In the genomic region with DNA sequence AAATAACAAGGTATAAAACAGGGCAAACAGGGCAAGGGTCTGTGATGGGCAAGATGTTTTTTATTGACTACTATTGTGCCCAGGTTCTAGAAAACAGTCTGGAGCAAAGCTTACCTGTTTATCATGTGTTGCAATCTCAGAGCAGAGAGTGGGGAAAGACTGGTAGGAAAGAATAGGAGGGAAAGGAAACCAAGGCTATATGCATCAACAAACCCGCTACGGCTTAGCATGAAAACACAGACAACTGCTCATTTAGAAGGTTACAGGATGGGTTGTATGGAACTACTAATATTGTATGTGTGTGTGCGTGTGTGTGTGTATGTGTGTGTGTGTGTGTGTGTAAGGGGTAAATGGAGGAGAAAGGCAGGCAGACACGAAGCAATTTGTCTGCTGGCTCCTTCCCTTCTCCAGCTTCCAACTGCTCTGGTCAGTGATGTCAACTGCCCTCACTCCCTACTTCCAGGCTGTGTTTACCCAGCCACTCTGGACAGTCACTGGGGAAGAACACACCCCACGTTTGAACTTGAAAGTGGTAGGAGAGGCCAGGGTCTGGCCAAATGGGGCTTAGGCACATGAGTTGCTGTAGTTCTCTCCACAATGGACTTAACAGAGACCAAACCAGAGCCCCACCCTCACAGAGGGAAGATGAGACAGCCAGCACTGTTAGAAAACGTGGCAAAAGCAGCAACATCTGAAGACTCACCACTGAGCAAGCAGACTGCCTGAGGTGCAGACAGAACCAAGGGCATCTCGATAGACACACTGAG, we compare ENCODE assay signal across 13 cellular contexts. TPM values are rescaled to one million over a fixed set of nuclear protein-coding genes. Genes with fewer than 3 reads are reported as not detected.
A peak's percentile ranks its signal among the peaks of the same experiment; 100 is the strongest.
DNase-seq lines count a peak whose midpoint lies in the region; ATAC-seq, FAIRE-seq and TF ChIP-seq lines count a peak whose summit lies in the region.
"Had no signal": no experiment of that assay in that cellular context is flagged by ENCODE, and none has a peak within 500 bp of the region (broad histone marks: within the 10 kb centered on the region; RNA-seq: fewer than 3 reads in every experiment).

No MANE protein-coding gene starts in this region.

- H3K36me3 Mint-ChIP-seq in memory B cell = peaks cover 2% of the 10 kb centered on the region
- H3K36me3 Mint-ChIP-seq in activated naive CD4-positive, alpha-beta T cell treated with anti-CD3 and anti-CD28 coated beads for 36 hours (ENCODE audit: low read depth) = no peaks in the 10 kb centered on the region
- H3K36me3 Mint-ChIP-seq in endodermal cell (ENCODE audit: low read depth) = no peaks in the 10 kb centered on the region

- H3K4me3 ChIP-seq in ACC112 (ENCODE audit: low read depth, low read length) = no peak overlapping the region
- H3K4me3 ChIP-seq in H1 (ENCODE audit: extremely low read depth in 1 of 4, insufficient read depth in 2 of 4, low read depth in 3 of 4, low read length in 4 of 4) = no peak overlapping the region
- H3K4me3 ChIP-seq in endodermal cell (ENCODE audit: low read length) = no peak overlapping the region
- H3K4me3 ChIP-seq: spleen had no signal

- ATAC-seq in memory B cell (ENCODE audit: low read depth) (no peak), HG02938 (IDR thresholded peaks at IDR 0.05; ENCODE audit: unreplicated experiment) (no peak)
- ATAC-seq: stimulated activated naive CD8-positive, alpha-beta T cell treated with anti-CD3 and anti-CD28 coated beads, Interleukin-15, Interleukin-2, amounts not matched to agents 100 U/mL and 50 U/mL, for 24 hours; T-helper 17 cell had no signal

- H3K36me3 ChIP-seq in ACC112 (ENCODE audit: insufficient read depth, low read length) (no peaks in the 10 kb centered on the region), H1 (ENCODE audit: control insufficient read depth in 2 of 4, insufficient read depth in 4 of 4, low read length in 3 of 4) (no peaks in the 10 kb centered on the region), endodermal cell (ENCODE audit: control insufficient read depth, insufficient read depth, low read length) (no peaks in the 10 kb centered on the region)
- H3K36me3 ChIP-seq: BE2C, spleen had no signal

- no peak overlapping the region for H3K23ac ChIP-seq in H1 (ENCODE audit: insufficient read length)

- H4K8ac ChIP-seq in H1 (ENCODE audit: extremely low read depth, insufficient read depth, low read length) = no peak overlapping the region

- peak overlapping the region; percentile 54; the same call in 1 of the 2 replicates for H2AK5ac ChIP-seq in H1 (ENCODE audit: low read depth, low read length)

- H3K4me1 ChIP-seq in ACC112 (ENCODE audit: control insufficient read depth, insufficient read depth, low read length, unreplicated experiment) (peaks cover 14% of the 10 kb centered on the region), H1 (replicated peaks in 1 of 4; ENCODE audit: control insufficient read depth in 3 of 4, insufficient read depth in 4 of 4, low read length in 3 of 4) (peaks cover 0 to 8% (median 4%) of the 10 kb centered on the region in 4 experiments; a peak in 5 of 7 replicates), endodermal cell (ENCODE audit: control insufficient read depth, insufficient read depth, low read length) (peaks cover 23% of the 10 kb centered on the region)

- no peak overlapping the region for H4K5ac ChIP-seq in H1 (ENCODE audit: insufficient read length, low read depth, low read length)

- H2BK20ac ChIP-seq in H1 (ENCODE audit: low read length) = no peak overlapping the region; the same call in 1 of the 2 replicates

- CTCF ChIA-PET in H1 (lab: Charles Lee; ENCODE audit: partially characterized antibody) = interaction anchor here (1.3 kb wide), 1 partner anchor 18 kb away, joined by 3 read pairs; no protein-coding TSS in a partner anchor
- CTCF ChIA-PET in activated naive CD4-positive, alpha-beta T cell treated with anti-CD3 and anti-CD28 coated beads for 36 hours (lab: Charles Lee) = interaction anchor here (0.7 kb wide), 1 partner anchor 33 kb away, joined by 3 read pairs; no protein-coding TSS in a partner anchor

- intact Hi-C loops in activated naive CD4-positive, alpha-beta T cell treated with anti-CD3 and anti-CD28 coated beads for 36 hours (cut with micrococcal nuclease) = no loop called here

- peak overlapping the region; percentile 21 for H2AFZ ChIP-seq in ACC112 (ENCODE audit: low read length, unreplicated experiment)
- no peak overlapping the region for H2AFZ ChIP-seq in H1 (ENCODE audit: low read length)

- H3K27ac Mint-ChIP-seq in memory B cell (peak overlapping the region; percentile 36), endodermal cell (no peak overlapping the region)
- H3K27ac Mint-ChIP-seq in activated naive CD4-positive, alpha-beta T cell treated with anti-CD3 and anti-CD28 coated beads for 36 hours = no peak overlapping the region
- H3K27ac Mint-ChIP-seq: T-helper 17 cell had no signal

- H3K9me3 ChIP-seq in H1 (ENCODE audit: insufficient read depth in 2 of 2, low read depth in 1 of 2, low read length in 1 of 2) (no peaks in the 10 kb centered on the region), endodermal cell (ENCODE audit: control insufficient read depth, low read length) (no peaks in the 10 kb centered on the region)
- H3K9me3 ChIP-seq: BE2C, spleen had no signal

- no peaks in the 10 kb centered on the region for H3K79me1 ChIP-seq in H1 (ENCODE audit: low read depth, low read length)

- no peak overlapping the region for H2BK5ac ChIP-seq in H1 (ENCODE audit: low read depth, low read length)

- WGBS in H1 (ENCODE audit: extremely low coverage in 1 of 2, insufficient coverage in 1 of 2, insufficient read length in 1 of 2, insufficient replicate concordance in 2 of 2, low coverage in 1 of 2, low lambda C conversion rate in 2 of 2, missing lambda C conversion rate in 1 of 2), 2 experiments = 84 to 100% methylated on average over 1 to 7 of the region's 7 CpGs
- 79 to 84% methylated on average over 4 to 7 of the region's 7 CpGs for WGBS in endodermal cell (ENCODE audit: insufficient coverage in 1 of 2, insufficient read length in 1 of 2), 2 experiments

- H3K4me2 ChIP-seq in H1 (ENCODE audit: insufficient read depth in 1 of 2, low read depth in 2 of 2, low read length in 2 of 2) = no peak overlapping the region

- no peak overlapping the region for H2BK15ac ChIP-seq in H1 (ENCODE audit: low read length)

- H3K18ac ChIP-seq in H1 (ENCODE audit: extremely low read depth, low read length) = no peak overlapping the region

- H4K91ac ChIP-seq in H1 (replicated peaks; ENCODE audit: insufficient read length, low read length) = peak overlapping the region; percentile 27

- H3K4me3 Mint-ChIP-seq in memory B cell (no peak overlapping the region), endodermal cell (no peak overlapping the region)
- H3K4me3 Mint-ChIP-seq in activated naive CD4-positive, alpha-beta T cell treated with anti-CD3 and anti-CD28 coated beads for 36 hours = no peak overlapping the region
- H3K4me3 Mint-ChIP-seq: T-helper 17 cell had no signal

- no peak overlapping the region for H2BK120ac ChIP-seq in H1 (replicated peaks; ENCODE audit: low read depth, low read length)

- H4K20me1 ChIP-seq in H1 (replicated peaks in 1 of 2; ENCODE audit: control insufficient read depth in 1 of 2, insufficient read depth in 2 of 2, low read length in 2 of 2) = no peaks in the 10 kb centered on the region

- no peak overlapping the region for H3K14ac ChIP-seq in H1 (ENCODE audit: insufficient read length)

- POLR2A ChIA-PET in H1 (lab: Charles Lee; ENCODE audit: partially characterized antibody) = no interaction called here

- FAIRE-seq in H1 (lab: Jason Lieb, UNC) = no peak

- H3K4me1 Mint-ChIP-seq in memory B cell = peaks cover 32% of the 10 kb centered on the region
- no peaks in the 10 kb centered on the region for H3K4me1 Mint-ChIP-seq in activated naive CD4-positive, alpha-beta T cell treated with anti-CD3 and anti-CD28 coated beads for 36 hours (ENCODE audit: low read depth)
- H3K4me1 Mint-ChIP-seq in endodermal cell = peaks cover 35% of the 10 kb centered on the region

- H3K23me2 ChIP-seq in H1 (ENCODE audit: low read depth, low read length) = no peaks in the 10 kb centered on the region; the same call in 1 of the 2 replicates

- H3K27me3 Mint-ChIP-seq in memory B cell = no peaks in the 10 kb centered on the region
- no peaks in the 10 kb centered on the region for H3K27me3 Mint-ChIP-seq in activated naive CD4-positive, alpha-beta T cell treated with anti-CD3 and anti-CD28 coated beads for 36 hours (ENCODE audit: low read depth)
- H3K27me3 Mint-ChIP-seq in endodermal cell (ENCODE audit: insufficient read depth) = no peaks in the 10 kb centered on the region
- H3K27me3 Mint-ChIP-seq: T-helper 17 cell had no signal

- H3K9ac ChIP-seq in H1 (replicated peaks in 1 of 4; ENCODE audit: extremely low read depth in 1 of 4, low read depth in 3 of 4, low read length in 3 of 4) (no peak overlapping the region), endodermal cell (ENCODE audit: extremely low read depth, low read length, poor library complexity, severe bottlenecking) (no peak overlapping the region)

- no peak for TF ChIP-seq POLR2A in H1 (IDR thresholded peaks at IDR 0.05; ENCODE audit: control extremely low read depth in 1 of 2, low read depth in 2 of 2, low read length in 2 of 2)

- H3K27me3 ChIP-seq in ACC112 (ENCODE audit: insufficient read depth, low read length) (no peaks in the 10 kb centered on the region), H1 (replicated peaks in 1 of 4; ENCODE audit: control insufficient read depth in 3 of 4, extremely low read depth in 1 of 4, insufficient read depth in 3 of 4, low read length in 3 of 4) (no peaks in the 10 kb centered on the region), endodermal cell (ENCODE audit: control insufficient read depth, insufficient read depth, low read length, poor library complexity, severe bottlenecking) (no peaks in the 10 kb centered on the region)
- H3K27me3 ChIP-seq: BE2C, spleen had no signal

- H3K9me3 Mint-ChIP-seq in memory B cell (no peaks in the 10 kb centered on the region), endodermal cell (no peaks in the 10 kb centered on the region)
- H3K9me3 Mint-ChIP-seq in activated naive CD4-positive, alpha-beta T cell treated with anti-CD3 and anti-CD28 coated beads for 36 hours = no peaks in the 10 kb centered on the region

- no peak for TF ChIP-seq RAD21 in H1 (IDR thresholded peaks at IDR 0.05 in 1 of 2, conservative IDR thresholded peaks at IDR 0.05 in 1 of 2; ENCODE audit: low read depth in 2 of 2, low read length in 2 of 2)

- H2BK12ac ChIP-seq in H1 (ENCODE audit: low read depth, low read length) = no peak overlapping the region

- no peak for TF ChIP-seq EP300 in H1 (IDR thresholded peaks at IDR 0.05; ENCODE audit: borderline replicate concordance in 1 of 2, low read depth in 2 of 2, low read length in 2 of 2)

- DNase-seq in NCI-H2227 treated with DMSO at 0.1 percent for 48 hours (lab: John Stamatoyannopoulos, UW) = peak; percentile 56
- DNase-seq in H1 (ENCODE audit: low read depth in 1 of 2, low spot score in 2 of 2) = no peak
- DNase-seq in memory B cell (ENCODE audit: low spot score in 2 of 2) = no peak
- no peak for DNase-seq in activated naive CD4-positive, alpha-beta T cell treated with anti-CD3 and anti-CD28 coated beads for 36 hours
- no peak for DNase-seq in NCI-H1694 (lab: John Stamatoyannopoulos, UW)
- no peak for DNase-seq in endodermal cell
- DNase-seq: BE2C; NCI-H2107; spleen; stimulated activated naive CD8-positive, alpha-beta T cell treated with anti-CD3 and anti-CD28 coated beads, Interleukin-15, Interleukin-2, amounts not matched to agents 100 U/mL and 50 U/mL, for 24 hours; T-helper 17 cell had no signal

- no peak for TF ChIP-seq CTCF in H1 (IDR thresholded peaks at IDR 0.05; ENCODE audit: control extremely low read depth in 1 of 3, insufficient read depth in 1 of 3, low read depth in 1 of 3, low read length in 3 of 3)
- no peak for TF ChIP-seq CTCF in endodermal cell (conservative IDR thresholded peaks at IDR 0.05)

- no peak overlapping the region for H3K27ac ChIP-seq in ACC112 (ENCODE audit: low read depth, low read length)
- no peak overlapping the region; the same call in 1 of the 2 replicates for H3K27ac ChIP-seq in H1 (ENCODE audit: low read depth, low read length)
- H3K27ac ChIP-seq in endodermal cell (ENCODE audit: low read depth, low read length) = no peak overlapping the region

- H3K4ac ChIP-seq in H1 (replicated peaks; ENCODE audit: insufficient read length, low read depth, low read length) = no peak overlapping the region

- no peak overlapping the region for H3K56ac ChIP-seq in H1 (replicated peaks; ENCODE audit: insufficient read length, low read depth, low read length)

- H3K79me2 ChIP-seq in ACC112 (ENCODE audit: control insufficient read depth, insufficient read depth, low read length, unreplicated experiment) = peaks cover 3% of the 10 kb centered on the region
- no peaks in the 10 kb centered on the region for H3K79me2 ChIP-seq in H1 (ENCODE audit: control insufficient read depth in 1 of 2, insufficient read depth in 2 of 2, low read length in 2 of 2)

RNA-seq across cellular contexts. Expression of gene GAB2, which starts 47.0 kb away (rescaled TPM):
- total RNA-seq in H1 (2021; fragmentation: NEBNext Ultra II Directional; extraction: Animal tissue kit (Norgen Biotek cat#: 25700)) = 9.5 and 14.0 TPM in 2 replicates
- polyA plus RNA-seq in H1 (2011; rRNA removed) = 6.2 and 6.3 TPM in 2 replicates
- 5.8 TPM for polyA plus RNA-seq in H1 (2011; cell fraction: cytosol; rRNA removed)
- 9.3 TPM for polyA plus RNA-seq in H1 (2011; cell fraction: nucleus; rRNA removed)
- polyA plus RNA-seq in H1 (2012, experiment 1 of 2) = 6.3 to 8.0 TPM (median 7.2 TPM) in 4 replicates
- 4.5 TPM for polyA plus RNA-seq in H1 (2012, experiment 2 of 2)
- polyA plus RNA-seq in H1 (2013, experiment 1 of 2) = 4.8 TPM
- 4.0 TPM for polyA plus RNA-seq in H1 (2013, experiment 2 of 2)
- polyA minus RNA-seq in H1 (2011; rRNA and poly(A)+ RNA removed) = 15.6 and 16.9 TPM in 2 replicates
- 8.4 TPM for polyA minus RNA-seq in H1 (2011; cell fraction: cytosol; rRNA and poly(A)+ RNA removed)
- 14.2 TPM for polyA minus RNA-seq in H1 (2011; cell fraction: nucleus; rRNA and poly(A)+ RNA removed)
- total RNA-seq in activated naive CD4-positive, alpha-beta T cell treated with anti-CD3 and anti-CD28 coated beads for 36 hours = 1 to 10 TPM; 1.6 to 2.7 TPM
- 10 to 100 TPM; 26.9 to 62.8 TPM for total RNA-seq in endodermal cell
- polyA plus RNA-seq in endodermal cell (2013, experiment 1 of 2) = 23.2 TPM
- 27.1 TPM for polyA plus RNA-seq in endodermal cell (2013, experiment 2 of 2)
